In the genomic region with DNA sequence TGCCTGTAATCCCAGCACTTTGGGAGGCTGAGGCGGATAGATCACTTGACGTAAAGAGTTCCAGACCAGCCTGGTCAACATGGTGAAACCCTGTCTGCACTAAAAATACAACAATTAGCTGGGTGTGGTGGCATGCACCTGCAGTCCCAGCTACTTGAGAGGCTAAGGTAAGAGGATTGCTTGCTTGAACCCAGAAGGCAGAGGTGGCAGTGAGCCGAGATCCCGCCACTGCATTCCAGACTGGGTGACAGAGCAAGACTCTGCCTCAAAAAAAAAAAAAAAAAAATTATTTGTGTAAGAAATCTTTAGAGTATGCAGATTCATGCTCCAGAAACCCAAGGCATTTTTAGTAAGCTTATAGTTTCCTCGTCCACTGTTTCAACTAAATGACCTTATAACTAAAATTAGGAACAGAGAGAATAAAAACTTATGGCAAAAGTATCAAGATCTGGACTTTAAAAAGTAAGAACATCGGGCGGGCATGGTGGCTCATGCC, we compare ENCODE assay signal across 15 cellular contexts. TPM values are rescaled to one million over a fixed set of nuclear protein-coding genes. Genes with fewer than 3 reads are reported as not detected.
DNase-seq lines count a peak whose midpoint lies in the region; ATAC-seq and TF ChIP-seq lines count a peak whose summit lies in the region.
"Had no signal": no experiment of that assay in that cellular context is flagged by ENCODE, and none has a peak within 500 bp of the region (broad histone marks: within the 10 kb centered on the region; RNA-seq: fewer than 3 reads in every experiment).

No MANE protein-coding gene starts in this region.

- no peak for TF ChIP-seq EP300 in tibial nerve (IDR thresholded peaks at IDR 0.05)

- peak overlapping the region; percentile 65 for H3K27ac ChIP-seq in RWPE1
- peak overlapping the region; percentile 34 for H3K27ac ChIP-seq in brain microvascular endothelial cell
- H3K27ac ChIP-seq in psoas muscle: peak overlapping the region; percentile 92
- H3K27ac ChIP-seq in tibial nerve: no peak overlapping the region
- H3K27ac ChIP-seq: SJCRH30 had no signal

- POLR2A ChIA-PET in RWPE1 (lab: Yijun Ruan, JAX; ENCODE audit: low non-redundant PET): no interaction called here

- TF ChIP-seq CTCF in RWPE1 (conservative IDR thresholded peaks at IDR 0.05; ENCODE audit: low read depth) (no peak), brain microvascular endothelial cell (IDR thresholded peaks at IDR 0.05; ENCODE audit: low read depth, low read length, missing control alignments) (no peak), psoas muscle (IDR thresholded peaks at IDR 0.05) (no peak), tibial nerve (IDR thresholded peaks at IDR 0.05) (no peak)

- ATAC-seq in psoas muscle: no peak
- ATAC-seq: A549 had no signal

- DNase-seq in EL (peak; percentile 49), RWPE1 (ENCODE audit: low spot score) (no peak), brain microvascular endothelial cell (no peak), psoas muscle (no peak), tibial nerve (ENCODE audit: low spot score in 2 of 2) (no peak), anterior cingulate cortex (lab: John Stamatoyannopoulos, UW) (no peak), Kasumi-1 (lab: John Stamatoyannopoulos, UW) (no peak), erythroblast (lab: John Stamatoyannopoulos, UW) (no peak)
- DNase-seq: DMS 273 treated with DMSO at 0.1 percent for 48 hours, H9, NCI-H187 treated with DMSO at 0.1 percent for 48 hours, NCI-H446, RPMI8226, SJCRH30 had no signal

- H3K4me3 ChIP-seq in brain microvascular endothelial cell (ENCODE audit: low read depth, low read length): no peak overlapping the region
- H3K4me3 ChIP-seq in psoas muscle: no peak overlapping the region
- no peak overlapping the region for H3K4me3 ChIP-seq in tibial nerve
- H3K4me3 ChIP-seq: A549, SJCRH30 had no signal

- intact Hi-C loops in psoas muscle (cut with DNase I): no loop called here

- CTCF ChIA-PET in RWPE1 (lab: Yijun Ruan, JAX): no interaction called here

- WGBS in psoas muscle, 3 donors: 74 to 93% (median 78%) methylated on average over 7 of the region's 7 CpGs
- 76 to 80% methylated on average over 7 of the region's 7 CpGs for WGBS in tibial nerve, 2 donors

- H3K36me3 ChIP-seq in brain microvascular endothelial cell (replicated peaks): no peaks in the 10 kb centered on the region
- no peaks in the 10 kb centered on the region for H3K36me3 ChIP-seq in psoas muscle (ENCODE audit: insufficient read depth in 1 of 2, low read depth in 1 of 2)
- H3K36me3 ChIP-seq in tibial nerve: no peaks in the 10 kb centered on the region
- H3K36me3 ChIP-seq: SJCRH30 had no signal

- H3K27me3 ChIP-seq in brain microvascular endothelial cell (replicated peaks) (no peaks in the 10 kb centered on the region), psoas muscle (ENCODE audit: insufficient read depth in 3 of 3, low read length in 2 of 3) (no peaks in the 10 kb centered on the region), tibial nerve (no peaks in the 10 kb centered on the region)
- H3K27me3 ChIP-seq: SJCRH30 had no signal

- H3K9me3 ChIP-seq in psoas muscle: no peaks in the 10 kb centered on the region
- H3K9me3 ChIP-seq in tibial nerve: no peaks in the 10 kb centered on the region
- H3K9me3 ChIP-seq: A549, SJCRH30 had no signal

- peaks cover 61% of the 10 kb centered on the region for H3K4me1 ChIP-seq in psoas muscle
- peaks cover 0 to 58% (median 19%) of the 10 kb centered on the region in 4 donors for H3K4me1 ChIP-seq in tibial nerve
- H3K4me1 ChIP-seq: SJCRH30 had no signal

- in situ Hi-C loops in brain microvascular endothelial cell (cut with HindIII; ENCODE audit: low pct_ligation_motif_present, low sequenced_read_pairs): no loop called here

- no peak for TF ChIP-seq POLR2A in tibial nerve (IDR thresholded peaks at IDR 0.05)
- TF ChIP-seq POLR2A in erythroblast (IDR thresholded peaks at IDR 0.05; ENCODE audit: low read length): no peak

RNA-seq across cellular contexts. Expression of gene ABL2, which starts 51.3 kb away (rescaled TPM):
- 10 to 100 TPM in 1 of 4 donors, 1 to 10 TPM in 3; 8.6 to 10.2 (median 8.9) TPM for total RNA-seq in psoas muscle
- 10 to 100 TPM in 1 of 3 donors, 1 to 10 TPM in 2; 1.4 to 11.7 (median 3.3) TPM for polyA plus RNA-seq in psoas muscle
- total RNA-seq in tibial nerve: 10 to 100 TPM; 22.0 to 43.5 (median 27.0) TPM

Comparison
In these comparisons a context has a peak if more than half of its experiments do, and no peak if none do; other contexts are left out.
1. H3K27ac ChIP-seq: peak in RWPE1 (single experiment), brain microvascular endothelial cell (single experiment) and psoas muscle (single experiment); none in tibial nerve (0 of 4).